25 cellular contexts compared by ENCODE assay signal in the genomic region with DNA sequence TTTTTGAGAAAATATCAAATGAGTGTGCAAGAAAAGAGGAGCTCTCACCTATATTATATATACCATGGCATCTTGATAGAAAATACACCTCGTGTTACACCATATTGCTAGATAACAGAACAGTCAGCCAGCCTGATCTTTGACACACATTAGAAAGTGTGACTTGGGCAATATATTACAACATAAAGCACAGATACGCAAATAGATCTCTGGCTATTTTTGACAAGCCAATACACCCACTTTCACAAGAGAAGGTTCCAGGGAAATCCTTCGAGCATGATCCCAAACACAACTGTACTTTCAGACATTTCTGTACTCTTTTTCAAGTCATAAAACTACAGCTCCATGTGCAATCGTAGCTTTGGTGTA. TPM values are rescaled to one million over a fixed set of nuclear protein-coding genes. Genes with fewer than 3 reads are reported as not detected.
DNase-seq lines count a peak whose midpoint lies in the region; ATAC-seq and TF ChIP-seq lines count a peak whose summit lies in the region.
"Had no signal": no experiment of that assay in that cellular context is flagged by ENCODE, and none has a peak within 500 bp of the region (broad histone marks: within the 10 kb centered on the region; RNA-seq: fewer than 3 reads in every experiment).

No MANE protein-coding gene starts in this region.

- peaks cover 74% of the 10 kb centered on the region for H3K4me1 Mint-ChIP-seq in CD14-positive monocyte

- no peak overlapping the region for H2AFZ ChIP-seq in smooth muscle cell (ENCODE audit: low read depth)

- H3K4me3 ChIP-seq in body of pancreas (no peak overlapping the region), mucosa of descending colon (no peak overlapping the region), smooth muscle cell (no peak overlapping the region)
- H3K4me3 ChIP-seq: heart left ventricle, skin epidermis had no signal

- peaks cover 0 to 1% (median 0%) of the 10 kb centered on the region in 7 donors for H3K9me3 Mint-ChIP-seq in CD14-positive monocyte
- H3K9me3 Mint-ChIP-seq: activated naive CD4-positive, alpha-beta T cell treated with anti-CD3 and anti-CD28 coated beads, Interleukin-2, amount 50 U/mL, for 72 hours; activated T-helper 17 cell treated with anti-CD3 and anti-CD28 coated beads, Interleukin-2, amount 50 U/mL, for 72 hours; CD4-positive, alpha-beta memory T cell; central memory CD8-positive, alpha-beta T cell had no signal

- H3K36me3 Mint-ChIP-seq in CD14-positive monocyte: peaks cover 19 to 27% of the 10 kb centered on the region in 2 donors
- H3K36me3 Mint-ChIP-seq: activated naive CD4-positive, alpha-beta T cell treated with anti-CD3 and anti-CD28 coated beads, Interleukin-2, amount 50 U/mL, for 72 hours had no signal

- H3K4me1 ChIP-seq in body of pancreas (peaks cover 97% of the 10 kb centered on the region), mucosa of descending colon (ENCODE audit: low read depth) (peaks cover 13% of the 10 kb centered on the region), smooth muscle cell (ENCODE audit: low read depth) (peaks cover 30% of the 10 kb centered on the region)

- H3K27me3 Mint-ChIP-seq in CD14-positive monocyte (ENCODE audit: low read depth in 3 of 3): no peaks in the 10 kb centered on the region
- H3K27me3 Mint-ChIP-seq: activated T-helper 17 cell treated with anti-CD3 and anti-CD28 coated beads, Interleukin-2, amount 50 U/mL, for 72 hours; CD4-positive, alpha-beta memory T cell; central memory CD8-positive, alpha-beta T cell had no signal

- H3K27ac ChIP-seq in body of pancreas (peak overlapping the region; percentile 67 to 92 (median 83)), smooth muscle cell (ENCODE audit: low read depth) (no peak overlapping the region)
- H3K27ac ChIP-seq: heart left ventricle had no signal

- H3K4me3 Mint-ChIP-seq in CD14-positive monocyte: no peak overlapping the region
- H3K4me3 Mint-ChIP-seq: activated T-helper 17 cell treated with anti-CD3 and anti-CD28 coated beads, Interleukin-2, amount 50 U/mL, for 72 hours; CD4-positive, alpha-beta memory T cell had no signal

- no peak for ATAC-seq in body of pancreas
- ATAC-seq in mucosa of descending colon: peak; percentile 22
- ATAC-seq: activated naive CD4-positive, alpha-beta T cell treated with anti-CD3 and anti-CD28 coated beads, Interleukin-2, amount 50 U/mL, for 72 hours; activated T-helper 17 cell treated with anti-CD3 and anti-CD28 coated beads, Interleukin-2, amount 50 U/mL, for 72 hours; heart left ventricle; PC-3 had no signal

- no peak for TF ChIP-seq POLR2A in body of pancreas (IDR thresholded peaks at IDR 0.05)

- intact Hi-C loops in CD14-positive monocyte (cut with micrococcal nuclease) (loop anchor here in 1 of 2 donors (10.0 kb wide), 1 partner anchor 46 kb away; the partner anchor contains the start of gene COG7), body of pancreas (cut with DNase I) (loop anchor here (10.0 kb wide), 1 partner anchor 54 kb away; the partner anchor contains the start of genes EARS2 and UBFD1), mucosa of descending colon (cut with DNase I, micrococcal nuclease) (no loop called here), head of caudate nucleus (cut with DNase I) (loop anchor here (10.0 kb wide), 1 partner anchor 54 kb away; the partner anchor contains the start of genes EARS2 and UBFD1)

- H3K9me3 ChIP-seq in body of pancreas: no peaks in the 10 kb centered on the region
- no peaks in the 10 kb centered on the region for H3K9me3 ChIP-seq in mucosa of descending colon
- H3K9me3 ChIP-seq in smooth muscle cell (replicated peaks; ENCODE audit: low read depth): no peaks in the 10 kb centered on the region
- H3K9me3 ChIP-seq: heart left ventricle had no signal

- no peak overlapping the region for H3K9ac ChIP-seq in smooth muscle cell (ENCODE audit: low read depth)

- peak overlapping the region in 5 of 7 donors; percentile 56 to 86 (median 70) for H3K27ac Mint-ChIP-seq in CD14-positive monocyte
- H3K27ac Mint-ChIP-seq: activated T-helper 17 cell treated with anti-CD3 and anti-CD28 coated beads, Interleukin-2, amount 50 U/mL, for 72 hours had no signal

- H3K27me3 ChIP-seq in body of pancreas (no peaks in the 10 kb centered on the region), smooth muscle cell (ENCODE audit: low read depth) (no peaks in the 10 kb centered on the region)
- H3K27me3 ChIP-seq: heart left ventricle had no signal

- peaks cover 64% of the 10 kb centered on the region for H3K79me2 ChIP-seq in smooth muscle cell (ENCODE audit: low read depth)

- no peak for TF ChIP-seq CTCF in CD14-positive monocyte (IDR thresholded peaks at IDR 0.05)
- no peak for TF ChIP-seq CTCF in body of pancreas (IDR thresholded peaks at IDR 0.05)
- TF ChIP-seq CTCF in mucosa of descending colon (IDR thresholded peaks at IDR 0.05): no peak
- no peak for TF ChIP-seq CTCF in smooth muscle cell (IDR thresholded peaks at IDR 0.05; ENCODE audit: borderline replicate concordance, insufficient read depth, poor library complexity, severe bottlenecking)

- WGBS in body of pancreas, 2 donors: 20 to 28% methylated on average over 4 of the region's 4 CpGs
- 74% methylated on average over 4 of the region's 4 CpGs for WGBS in smooth muscle cell (ENCODE audit: low lambda C conversion rate)

- peaks cover 100% of the 10 kb centered on the region for H4K20me1 ChIP-seq in smooth muscle cell (ENCODE audit: low read depth)

- peaks cover 12% of the 10 kb centered on the region for H3F3A ChIP-seq in smooth muscle cell (ENCODE audit: low read depth)

- H3K36me3 ChIP-seq in body of pancreas (replicated peaks in 1 of 2; ENCODE audit: insufficient read depth in 1 of 2, low read depth in 2 of 2): no peaks in the 10 kb centered on the region
- H3K36me3 ChIP-seq in mucosa of descending colon (ENCODE audit: low read depth): no peaks in the 10 kb centered on the region
- no peaks in the 10 kb centered on the region for H3K36me3 ChIP-seq in smooth muscle cell (ENCODE audit: low read depth)

- DNase-seq in CD14-positive monocyte (ENCODE audit: low spot score) (no peak), MV-4-11 (lab: John Stamatoyannopoulos, UW) (peak; percentile 35), body of pancreas (no peak), mucosa of descending colon (no peak), HuH-7.5 (ENCODE audit: low spot score) (no peak), head of caudate nucleus (no peak), smooth muscle cell (lab: John Stamatoyannopoulos, UW; ENCODE audit: unreplicated experiment) (no peak)
- DNase-seq: activated CD4-positive, alpha-beta T cell treated with anti-CD3 and anti-CD28 coated beads, Interleukin-2, amount 50 U/mL, for 48 hours; activated CD8-positive, alpha-beta memory T cell treated with anti-CD3 and anti-CD28 coated beads, Interleukin-2, amount 50 U/mL, for 4 hours; CD4-positive, alpha-beta memory T cell; dermis blood vessel endothelial cell; heart left ventricle; mesenchymal stem cell; NCI-H1092; NCI-H1930; NCI-H69; nucleus accumbens; PC-3; Right ventricle myocardium superior; stimulated activated CD4-positive, alpha-beta T cell treated with anti-CD3 and anti-CD28 coated beads, Interleukin-1b, Interleukin-23, amount 100 ng/mL, for 48 hours; SW 1271 had no signal

- no peak overlapping the region for H3K4me2 ChIP-seq in smooth muscle cell

RNA-seq across cellular contexts. Expression of gene GGA2, which starts 9.4 kb away (rescaled TPM):
- polyA plus RNA-seq in CD14-positive monocyte: 10 to 100 TPM; 37.5 to 49.5 TPM
- 10 to 100 TPM; 59.3 to 64.6 TPM for total RNA-seq in body of pancreas
- total RNA-seq in mucosa of descending colon: 10 to 100 TPM; 37.9 to 62.6 (median 47.6) TPM
- 27.7 and 42.5 TPM in 2 replicates for total RNA-seq in smooth muscle cell
- 32.2 TPM in 2 replicates for polyA plus RNA-seq in smooth muscle cell

RNA-seq across cellular contexts. Expression of gene COG7, which starts 47.9 kb away (rescaled TPM):
- polyA plus RNA-seq in CD14-positive monocyte (1 to 10 TPM; 6.6 to 8.0 TPM), smooth muscle cell (17.6 and 20.1 TPM in 2 replicates)
- total RNA-seq in body of pancreas (10 to 100 TPM; 19.5 to 43.5 TPM), mucosa of descending colon (10 to 100 TPM; 25.4 to 40.5 (median 32.6) TPM), smooth muscle cell (17.2 and 23.3 TPM in 2 replicates)

RNA-seq across cellular contexts. Expression of gene EARS2, which starts 56.3 kb away (rescaled TPM):
- polyA plus RNA-seq in CD14-positive monocyte (1 to 10 TPM; 2.9 to 4.2 TPM), smooth muscle cell (13.0 and 22.8 TPM in 2 replicates)
- total RNA-seq in body of pancreas (10 to 100 TPM; 18.2 to 83.1 TPM), mucosa of descending colon (10 to 100 TPM; 15.2 to 18.0 (median 17.2) TPM), smooth muscle cell (14.3 and 32.8 TPM in 2 replicates)

RNA-seq across cellular contexts. Expression of gene UBFD1, which starts 56.7 kb away (rescaled TPM):
- polyA plus RNA-seq in CD14-positive monocyte (1 to 10 TPM; 8.0 to 8.9 TPM), smooth muscle cell (31.9 and 35.5 TPM in 2 replicates)
- total RNA-seq in body of pancreas (10 to 100 TPM; 42.0 to 57.0 TPM), mucosa of descending colon (10 to 100 TPM; 27.8 to 38.3 (median 28.5) TPM), smooth muscle cell (69.3 and 111 TPM in 2 replicates)

Comparison
In these comparisons a context has a peak if more than half of its experiments do, and no peak if none do; other contexts are left out.
1. intact Hi-C loops: an anchor here in body of pancreas (10.0 kb wide) and head of caudate nucleus (10.0 kb wide); none called in mucosa of descending colon.